Comparison of ENCODE assay signal across 16 cellular contexts in genomic region chr5:14669975-14670374, GRCh38. TPM values are rescaled to one million over a fixed set of nuclear protein-coding genes. Genes with fewer than 3 reads are reported as not detected.
A peak's percentile ranks its signal among the peaks of the same experiment; 100 is the strongest.
DNase-seq lines count a peak whose midpoint lies in the region; ATAC-seq and TF ChIP-seq lines count a peak whose summit lies in the region.
"Had no signal": no experiment of that assay in that cellular context is flagged by ENCODE, and none has a peak within 500 bp of the region (broad histone marks: within the 10 kb centered on the region; RNA-seq: fewer than 3 reads in every experiment).

No MANE protein-coding gene starts in this region.

- H3K79me1 ChIP-seq in mesendoderm (ENCODE audit: low read length) = peaks cover 28% of the 10 kb centered on the region

- in situ Hi-C loops in astrocyte of the cerebellum (cut with HindIII; ENCODE audit: low sequenced_read_pairs) = no loop called here

- H2BK120ac ChIP-seq in mesendoderm (ENCODE audit: low read depth, low read length) = no peak overlapping the region

- no peak overlapping the region for H3K23ac ChIP-seq in mesendoderm (ENCODE audit: low read length)

- CTCF ChIA-PET in activated CD8-positive, alpha-beta memory T cell treated with anti-CD3 and anti-CD28 coated beads, Interleukin-2, amount 10 ng/mL, durations not matched to agents 7 days and 5 days (lab: Charles Lee) = interaction anchor here (0.8 to 1.4 kb wide), 6 partner anchors 8 to 313 kb away, joined by 3 to 5 read pairs (median 4); no protein-coding TSS in a partner anchor
- CTCF ChIA-PET in OCI-LY7 (lab: Charles Lee; ENCODE audit: unreplicated experiment) = no interaction called here

- no peak overlapping the region for H4K8ac ChIP-seq in mesendoderm (ENCODE audit: low read depth, low read length)

- TF ChIP-seq EP300 in stomach (IDR thresholded peaks at IDR 0.05) = no peak

- no peak overlapping the region for H3K56ac ChIP-seq in mesendoderm (ENCODE audit: low read length)

- H4K5ac ChIP-seq in mesendoderm (ENCODE audit: low read length) = no peak overlapping the region

- H2BK5ac ChIP-seq in mesendoderm (ENCODE audit: low read length) = no peak overlapping the region

- no peak overlapping the region for H2AFZ ChIP-seq in OCI-LY7 (ENCODE audit: low read length)

- peaks cover 47% of the 10 kb centered on the region for H3K36me3 Mint-ChIP-seq in activated CD8-positive, alpha-beta memory T cell treated with anti-CD3 and anti-CD28 coated beads, Interleukin-2, amount 10 ng/mL, durations not matched to agents 7 days and 5 days
- peaks cover 4% of the 10 kb centered on the region for H3K36me3 Mint-ChIP-seq in chondrocyte (ENCODE audit: low read depth)
- H3K36me3 Mint-ChIP-seq: mesothelial cell of epicardium had no signal

- H3K27ac ChIP-seq in OCI-LY7 (ENCODE audit: low read depth, low read length, poor library complexity, severe bottlenecking) (no peak overlapping the region), mesendoderm (ENCODE audit: low read depth, low read length) (no peak overlapping the region), stomach (no peak overlapping the region)
- H3K27ac ChIP-seq: A549, gastrocnemius medialis had no signal

- H3K4ac ChIP-seq in mesendoderm (ENCODE audit: low read depth, low read length) = no peak overlapping the region

- no peak for TF ChIP-seq CTCF in OCI-LY7 (conservative IDR thresholded peaks at IDR 0.05; ENCODE audit: low read length)
- no peak for TF ChIP-seq CTCF in astrocyte of the cerebellum (IDR thresholded peaks at IDR 0.05; ENCODE audit: low read depth, low read length, missing control alignments)
- no peak for TF ChIP-seq CTCF in stomach (IDR thresholded peaks at IDR 0.05)
- TF ChIP-seq CTCF in chondrocyte (IDR thresholded peaks at IDR 0.05) = no peak

- no peak overlapping the region for H3K4me3 ChIP-seq in OCI-LY7 (ENCODE audit: low read depth, low read length, poor library complexity, severe bottlenecking)
- no peak overlapping the region for H3K4me3 ChIP-seq in astrocyte of the cerebellum (ENCODE audit: low read depth, low read length)
- H3K4me3 ChIP-seq in mesendoderm (ENCODE audit: low read length) = no peak overlapping the region
- H3K4me3 ChIP-seq in stomach = no peak overlapping the region
- H3K4me3 ChIP-seq: A549, gastrocnemius medialis, smooth muscle cell had no signal

- BruUV-seq in OCI-LY7 (replicated peaks; lab: Mats Ljungman, UMichigan) = no TSS peak

- H3K9me2 ChIP-seq in OCI-LY7 (ENCODE audit: insufficient read depth, low read length) = no peaks in the 10 kb centered on the region

- H3K79me2 ChIP-seq in OCI-LY7 (ENCODE audit: insufficient read depth, low read depth, low read length) (peaks cover 100% of the 10 kb centered on the region), mesendoderm (ENCODE audit: control insufficient read depth, insufficient read depth, low read length) (peaks cover 36% of the 10 kb centered on the region)

- ATAC-seq in activated CD8-positive, alpha-beta memory T cell treated with anti-CD3 and anti-CD28 coated beads, Interleukin-2, amount 10 ng/mL, durations not matched to agents 7 days and 5 days = no peak
- ATAC-seq: A549, gastrocnemius medialis, HCT116 had no signal

- peaks cover 84% of the 10 kb centered on the region for H3K4me1 Mint-ChIP-seq in activated CD8-positive, alpha-beta memory T cell treated with anti-CD3 and anti-CD28 coated beads, Interleukin-2, amount 10 ng/mL, durations not matched to agents 7 days and 5 days
- H3K4me1 Mint-ChIP-seq in chondrocyte (ENCODE audit: low read depth) = peaks cover 76% of the 10 kb centered on the region

- H3K9ac ChIP-seq in mesendoderm (ENCODE audit: low read length) = no peak overlapping the region

- intact Hi-C loops in OCI-LY7 (cut with micrococcal nuclease; ENCODE audit: unreplicated experiment) = loop anchor here (5.0 to 10.0 kb wide), 3 partner anchors 448 to 1795 kb away; partner anchors contain the start of gene ZNF622
- intact Hi-C loops in stomach (cut with DNase I; ENCODE audit: low total_unique reads) = no loop called here

- peaks cover 54% of the 10 kb centered on the region for H4K20me1 ChIP-seq in OCI-LY7 (ENCODE audit: insufficient read depth, low read length)

- H3K4me1 ChIP-seq in OCI-LY7 (ENCODE audit: insufficient read depth, low read length, poor library complexity, severe bottlenecking) = peaks cover 95% of the 10 kb centered on the region
- peaks cover 11% of the 10 kb centered on the region for H3K4me1 ChIP-seq in mesendoderm (ENCODE audit: control insufficient read depth, low read depth, low read length)
- peaks cover 26 to 95% (median 55%) of the 10 kb centered on the region in 4 donors for H3K4me1 ChIP-seq in stomach

- no peak overlapping the region for H2AK5ac ChIP-seq in mesendoderm (ENCODE audit: low read length)

- POLR2A ChIA-PET in OCI-LY7 (lab: Charles Lee) = interaction anchor here (0.6 to 1.2 kb wide), 3 partner anchors 16 to 194 kb away, joined by 3 to 5 read pairs (median 3); no protein-coding TSS in a partner anchor

- H3K27ac Mint-ChIP-seq in activated CD8-positive, alpha-beta memory T cell treated with anti-CD3 and anti-CD28 coated beads, Interleukin-2, amount 10 ng/mL, durations not matched to agents 7 days and 5 days = peak overlapping the region; percentile 80
- H3K27ac Mint-ChIP-seq in chondrocyte (ENCODE audit: unreplicated experiment) = no peak overlapping the region
- H3K27ac Mint-ChIP-seq: mesothelial cell of epicardium had no signal

- H2BK15ac ChIP-seq in mesendoderm (replicated peaks; ENCODE audit: low read depth) = no peak overlapping the region

- H3K27me3 ChIP-seq in mesendoderm (ENCODE audit: insufficient read depth, low read length, poor library complexity) (no peaks in the 10 kb centered on the region), stomach (no peaks in the 10 kb centered on the region)
- H3K27me3 ChIP-seq: gastrocnemius medialis had no signal

- H3K9me3 ChIP-seq in OCI-LY7 (ENCODE audit: low read length) (no peaks in the 10 kb centered on the region), stomach (no peaks in the 10 kb centered on the region)
- H3K9me3 ChIP-seq: A549, gastrocnemius medialis had no signal

- no peaks in the 10 kb centered on the region for H3K27me3 Mint-ChIP-seq in activated CD8-positive, alpha-beta memory T cell treated with anti-CD3 and anti-CD28 coated beads, Interleukin-2, amount 10 ng/mL, durations not matched to agents 7 days and 5 days
- no peaks in the 10 kb centered on the region for H3K27me3 Mint-ChIP-seq in chondrocyte (ENCODE audit: low read depth)

- TF ChIP-seq POLR2A in stomach (IDR thresholded peaks at IDR 0.05) = no peak

- no peak overlapping the region for H3K18ac ChIP-seq in mesendoderm (ENCODE audit: low read length)

- DNase-seq in activated CD8-positive, alpha-beta memory T cell treated with anti-CD3 and anti-CD28 coated beads, Interleukin-2, amount 10 ng/mL, durations not matched to agents 7 days and 5 days = no peak
- DNase-seq in activated CD8-positive, alpha-beta memory T cell treated with anti-CD3 and anti-CD28 coated beads for 24 hours = no peak
- DNase-seq in OCI-LY7 (ENCODE audit: low spot score) (no peak), astrocyte of the cerebellum (ENCODE audit: low read depth) (peak; percentile 67), mesendoderm (peak; percentile 37), NCI-H146 treated with DMSO at 0.1 percent for 48 hours (lab: John Stamatoyannopoulos, UW; ENCODE audit: unreplicated experiment) (no peak), stomach (no peak), chondrocyte (ENCODE audit: low spot score) (no peak)
- DNase-seq: gastrocnemius medialis, NCI-H2029 treated with DMSO at 0.1 percent for 48 hours, Right ventricle myocardium superior, substantia nigra had no signal

- peak overlapping the region; percentile 47 for H3K4me3 Mint-ChIP-seq in activated CD8-positive, alpha-beta memory T cell treated with anti-CD3 and anti-CD28 coated beads, Interleukin-2, amount 10 ng/mL, durations not matched to agents 7 days and 5 days
- no peak overlapping the region for H3K4me3 Mint-ChIP-seq in chondrocyte (ENCODE audit: unreplicated experiment)
- H3K4me3 Mint-ChIP-seq: mesothelial cell of epicardium had no signal

- H3K4me2 ChIP-seq in OCI-LY7 (ENCODE audit: low read length) = peak overlapping the region; percentile 97
- no peak overlapping the region for H3K4me2 ChIP-seq in mesendoderm (ENCODE audit: low read length)
- H3K4me2 ChIP-seq: smooth muscle cell had no signal

- 100% methylated on average over 1 of the region's 1 CpG for WGBS in mesendoderm (ENCODE audit: extremely low coverage, insufficient coverage, low lambda C conversion rate)
- WGBS in stomach, 5 donors = 44 to 67% (median 58%) methylated on average over 1 of the region's 1 CpG

- H3K9me3 Mint-ChIP-seq in activated CD8-positive, alpha-beta memory T cell treated with anti-CD3 and anti-CD28 coated beads, Interleukin-2, amount 10 ng/mL, durations not matched to agents 7 days and 5 days (ENCODE audit: low read depth) = no peaks in the 10 kb centered on the region
- no peaks in the 10 kb centered on the region for H3K9me3 Mint-ChIP-seq in chondrocyte (ENCODE audit: low read depth)
- H3K9me3 Mint-ChIP-seq: mesothelial cell of epicardium had no signal

- H3K36me3 ChIP-seq in OCI-LY7 (ENCODE audit: insufficient read depth, low read length) = peaks cover 52% of the 10 kb centered on the region
- H3K36me3 ChIP-seq in mesendoderm (ENCODE audit: control insufficient read depth, insufficient read depth, low read length) = no peaks in the 10 kb centered on the region
- H3K36me3 ChIP-seq in stomach = peaks cover 0 to 10% (median 6%) of the 10 kb centered on the region in 4 donors
- H3K36me3 ChIP-seq: gastrocnemius medialis had no signal

RNA-seq across cellular contexts. Expression of gene OTULIN, which starts 5.5 kb away (rescaled TPM):
- total RNA-seq in activated CD8-positive, alpha-beta memory T cell treated with anti-CD3 and anti-CD28 coated beads, Interleukin-2, amount 10 ng/mL, durations not matched to agents 7 days and 5 days = 100 to 1,000 TPM in 1 of 2 experiments, 10 to 100 TPM in 1; 87.8 to 123 TPM
- 19.2 and 28.7 TPM in 2 replicates for total RNA-seq in OCI-LY7 (2014; rRNA removed; shearing (Covaris generic))
- 45.6 and 46.3 TPM in 2 replicates for total RNA-seq in OCI-LY7 (2022)
- 6.4 TPM for polyA plus RNA-seq in mesendoderm (2013, experiment 1 of 2)
- polyA plus RNA-seq in mesendoderm (2013, experiment 2 of 2) = 6.2 TPM
- 10 to 100 TPM in 4 of 5 donors, 1 to 10 TPM in 1; 7.0 to 47.2 (median 40.3) TPM for total RNA-seq in stomach
- polyA plus RNA-seq in stomach = 1 to 10 TPM; 2.5 to 8.7 (median 6.3) TPM
- 31.2 to 36.3 TPM (median 34.7 TPM) in 3 replicates for total RNA-seq in chondrocyte

Comparison
In these comparisons a context has a peak if more than half of its experiments do, and no peak if none do; other contexts are left out.
1. DNase-seq: peak in astrocyte of the cerebellum (single experiment) and mesendoderm (single experiment); none in activated CD8-positive, alpha-beta memory T cell treated with anti-CD3 and anti-CD28 coated beads, Interleukin-2, amount 10 ng/mL, durations not matched to agents 7 days and 5 days (single experiment), activated CD8-positive, alpha-beta memory T cell treated with anti-CD3 and anti-CD28 coated beads for 24 hours (single experiment), OCI-LY7 (single experiment), NCI-H146 treated with DMSO at 0.1 percent for 48 hours (single experiment), stomach (single experiment) and chondrocyte (single experiment).